26 cellular contexts compared by ENCODE assay signal in the genomic region with DNA sequence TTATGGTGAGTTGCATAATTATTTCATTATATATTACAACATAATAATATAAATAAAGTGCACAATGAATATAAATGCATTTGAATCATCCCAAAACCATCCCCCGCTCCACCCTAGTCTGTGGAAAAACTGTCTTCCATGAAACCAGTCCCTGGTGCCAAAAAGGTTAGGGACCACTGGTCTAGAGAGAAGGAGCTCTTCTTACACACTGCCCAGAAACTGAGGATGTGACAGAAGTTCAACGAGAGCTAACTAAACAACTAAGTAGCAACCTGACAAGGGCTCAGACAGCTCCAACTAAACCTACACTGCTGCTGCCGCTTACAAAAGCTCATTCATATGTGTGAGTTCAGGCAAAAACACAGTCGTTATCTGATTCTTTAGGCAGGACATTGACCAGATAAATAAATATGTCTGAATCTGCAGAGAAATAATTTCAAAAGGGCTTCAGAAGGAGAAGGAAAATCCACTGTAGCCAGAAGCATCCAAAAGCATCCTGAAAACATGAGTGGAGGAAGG.
DNase-seq lines count a peak whose midpoint lies in the region; ATAC-seq and TF ChIP-seq lines count a peak whose summit lies in the region.
"Had no signal": no experiment of that assay in that cellular context is flagged by ENCODE, and none has a peak within 500 bp of the region (broad histone marks: within the 10 kb centered on the region; RNA-seq: fewer than 3 reads in every experiment).

No MANE protein-coding gene starts in this region.

- TF ChIP-seq CTCF in esophagus muscularis mucosa (IDR thresholded peaks at IDR 0.05), result no peak

- no peak for TF ChIP-seq EP300 in esophagus muscularis mucosa (IDR thresholded peaks at IDR 0.05)

- no peak overlapping the region for H3K4me3 Mint-ChIP-seq in activated CD8-positive, alpha-beta memory T cell treated with anti-CD3 and anti-CD28 coated beads, Interleukin-2, amount 10 ng/mL, durations not matched to agents 7 days and 5 days
- no peak overlapping the region for H3K4me3 Mint-ChIP-seq in stimulated activated memory B cell treated with anti-CD40 and anti-IgM and Interleukin-4, amounts not matched to agents 10 μg/mL and 1 μg/mL and 100 μg/mL, for 72 hours
- H3K4me3 Mint-ChIP-seq: activated T-cell treated with anti-CD3 and anti-CD28 coated beads, Interleukin-2, amount 50 U/mL, for 72 hours; naive B cell had no signal

- DNase-seq in activated CD8-positive, alpha-beta memory T cell treated with anti-CD3 and anti-CD28 coated beads, Interleukin-2, amount 10 ng/mL, durations not matched to agents 7 days and 5 days, result no peak
- no peak for DNase-seq in activated CD8-positive, alpha-beta memory T cell treated with anti-CD3 and anti-CD28 coated beads, Interleukin-2, amount 50 U/mL, for 48 hours
- DNase-seq in RPMI7951 (ENCODE audit: low read depth) (peak; percentile 17), esophagus muscularis mucosa (ENCODE audit: extremely low spot score) (peak; percentile 74), globus pallidus (ENCODE audit: low spot score) (no peak), NCI-H146 (lab: John Stamatoyannopoulos, UW) (no peak)
- DNase-seq: 8988T; activated CD4-positive, CD25-positive, alpha-beta regulatory T cell; activated CD8-positive, alpha-beta memory T cell treated with anti-CD3 and anti-CD28 coated beads for 24 hours; activated T-cell treated with anti-CD3 and anti-CD28 coated beads, Interleukin-2, amount 50 U/mL, for 72 hours; AML-193; DMS53; effector CD8-positive, alpha-beta T cell; MG63; naive B cell; NCI-H1417 treated with DMSO at 0.1 percent for 48 hours; NCI-H2107; NCI-H524; right cardiac atrium; SK-N-SH; upper lobe of right lung had no signal

- CTCF ChIA-PET in activated CD8-positive, alpha-beta memory T cell treated with anti-CD3 and anti-CD28 coated beads, Interleukin-2, amount 10 ng/mL, durations not matched to agents 7 days and 5 days (lab: Charles Lee), result interaction anchor here (0.9 to 2.2 kb wide), 4 partner anchors 13 to 126 kb away, joined by 3 to 10 read pairs (median 6); a partner anchor contains a TSS

- no peak for TF ChIP-seq POLR2A in esophagus muscularis mucosa (IDR thresholded peaks at IDR 0.05; ENCODE audit: low read depth)

- H3K27me3 ChIP-seq in esophagus muscularis mucosa, result no peaks in the 10 kb centered on the region
- H3K27me3 ChIP-seq: MG63, upper lobe of right lung had no signal

- H3K4me3 ChIP-seq in esophagus muscularis mucosa, result no peak overlapping the region
- H3K4me3 ChIP-seq: MG63, upper lobe of right lung had no signal

- peaks cover 0 to 6% (median 3%) of the 10 kb centered on the region in 4 donors for H3K4me1 ChIP-seq in esophagus muscularis mucosa
- H3K4me1 ChIP-seq: upper lobe of right lung had no signal

- peak overlapping the region; percentile 7 for H3K27ac Mint-ChIP-seq in activated CD8-positive, alpha-beta memory T cell treated with anti-CD3 and anti-CD28 coated beads, Interleukin-2, amount 10 ng/mL, durations not matched to agents 7 days and 5 days
- H3K27ac Mint-ChIP-seq in stimulated activated memory B cell treated with anti-CD40 and anti-IgM and Interleukin-4, amounts not matched to agents 10 μg/mL and 1 μg/mL and 100 μg/mL, for 72 hours, result peak overlapping the region; percentile 53
- H3K27ac Mint-ChIP-seq: activated naive CD4-positive, alpha-beta T cell treated with anti-CD3 and anti-CD28 coated beads, Interleukin-2, amount 50 U/mL, for 72 hours; activated T-cell treated with anti-CD3 and anti-CD28 coated beads, Interleukin-2, amount 50 U/mL, for 72 hours had no signal

- H3K27me3 Mint-ChIP-seq in activated CD8-positive, alpha-beta memory T cell treated with anti-CD3 and anti-CD28 coated beads, Interleukin-2, amount 10 ng/mL, durations not matched to agents 7 days and 5 days, result no peaks in the 10 kb centered on the region
- no peaks in the 10 kb centered on the region for H3K27me3 Mint-ChIP-seq in stimulated activated memory B cell treated with anti-CD40 and anti-IgM and Interleukin-4, amounts not matched to agents 10 μg/mL and 1 μg/mL and 100 μg/mL, for 72 hours

- peaks cover 50% of the 10 kb centered on the region for H3K36me3 Mint-ChIP-seq in activated CD8-positive, alpha-beta memory T cell treated with anti-CD3 and anti-CD28 coated beads, Interleukin-2, amount 10 ng/mL, durations not matched to agents 7 days and 5 days
- H3K36me3 Mint-ChIP-seq in stimulated activated memory B cell treated with anti-CD40 and anti-IgM and Interleukin-4, amounts not matched to agents 10 μg/mL and 1 μg/mL and 100 μg/mL, for 72 hours, result peaks cover 62% of the 10 kb centered on the region
- H3K36me3 Mint-ChIP-seq: naive B cell had no signal

- no peaks in the 10 kb centered on the region for H3K9me3 ChIP-seq in esophagus muscularis mucosa
- H3K9me3 ChIP-seq: MG63, SK-N-SH, upper lobe of right lung had no signal

- H3K4me1 Mint-ChIP-seq in activated CD8-positive, alpha-beta memory T cell treated with anti-CD3 and anti-CD28 coated beads, Interleukin-2, amount 10 ng/mL, durations not matched to agents 7 days and 5 days, result peaks cover 49% of the 10 kb centered on the region
- H3K4me1 Mint-ChIP-seq in stimulated activated memory B cell treated with anti-CD40 and anti-IgM and Interleukin-4, amounts not matched to agents 10 μg/mL and 1 μg/mL and 100 μg/mL, for 72 hours, result peaks cover 52% of the 10 kb centered on the region

- peaks cover 0 to 11% (median 3%) of the 10 kb centered on the region in 4 donors for H3K36me3 ChIP-seq in esophagus muscularis mucosa
- H3K36me3 ChIP-seq: upper lobe of right lung had no signal

- H3K9me3 Mint-ChIP-seq in activated CD8-positive, alpha-beta memory T cell treated with anti-CD3 and anti-CD28 coated beads, Interleukin-2, amount 10 ng/mL, durations not matched to agents 7 days and 5 days (ENCODE audit: low read depth), result peaks cover 1% of the 10 kb centered on the region
- H3K9me3 Mint-ChIP-seq in stimulated activated memory B cell treated with anti-CD40 and anti-IgM and Interleukin-4, amounts not matched to agents 10 μg/mL and 1 μg/mL and 100 μg/mL, for 72 hours, result no peaks in the 10 kb centered on the region
- H3K9me3 Mint-ChIP-seq: activated naive CD4-positive, alpha-beta T cell treated with anti-CD3 and anti-CD28 coated beads, Interleukin-2, amount 50 U/mL, for 72 hours; activated T-cell treated with anti-CD3 and anti-CD28 coated beads, Interleukin-2, amount 50 U/mL, for 72 hours had no signal

- whole genome bisulfite sequencing in esophagus muscularis mucosa, result 91% methylated on average over 4 of the region's 4 CpGs

- no peak overlapping the region for H3K27ac ChIP-seq in esophagus muscularis mucosa (replicated peaks in 1 of 4)
- H3K27ac ChIP-seq: HL-60, RWPE1, upper lobe of right lung had no signal

- intact Hi-C loops in esophagus muscularis mucosa (cut with DNase I), result no loop called here

- ATAC-seq in activated CD8-positive, alpha-beta memory T cell treated with anti-CD3 and anti-CD28 coated beads, Interleukin-2, amount 10 ng/mL, durations not matched to agents 7 days and 5 days, result no peak
- ATAC-seq in stimulated activated memory B cell treated with anti-CD40 and anti-IgM and Interleukin-4, amounts not matched to agents 10 μg/mL and 1 μg/mL and 100 μg/mL, for 72 hours, result no peak
- ATAC-seq in GM19023 (IDR thresholded peaks at IDR 0.05; ENCODE audit: unreplicated experiment), result no peak

Comparison
In these comparisons a context has a peak if more than half of its experiments do, and no peak if none do; other contexts are left out.
1. DNase-seq: peak in RPMI7951 (single experiment) and esophagus muscularis mucosa (single experiment); none in activated CD8-positive, alpha-beta memory T cell treated with anti-CD3 and anti-CD28 coated beads, Interleukin-2, amount 10 ng/mL, durations not matched to agents 7 days and 5 days (single experiment), activated CD8-positive, alpha-beta memory T cell treated with anti-CD3 and anti-CD28 coated beads, Interleukin-2, amount 50 U/mL, for 48 hours (single experiment), globus pallidus (single experiment) and NCI-H146 (single experiment).